Comparison of ENCODE assay signal across 8 cellular contexts in the genomic region with DNA sequence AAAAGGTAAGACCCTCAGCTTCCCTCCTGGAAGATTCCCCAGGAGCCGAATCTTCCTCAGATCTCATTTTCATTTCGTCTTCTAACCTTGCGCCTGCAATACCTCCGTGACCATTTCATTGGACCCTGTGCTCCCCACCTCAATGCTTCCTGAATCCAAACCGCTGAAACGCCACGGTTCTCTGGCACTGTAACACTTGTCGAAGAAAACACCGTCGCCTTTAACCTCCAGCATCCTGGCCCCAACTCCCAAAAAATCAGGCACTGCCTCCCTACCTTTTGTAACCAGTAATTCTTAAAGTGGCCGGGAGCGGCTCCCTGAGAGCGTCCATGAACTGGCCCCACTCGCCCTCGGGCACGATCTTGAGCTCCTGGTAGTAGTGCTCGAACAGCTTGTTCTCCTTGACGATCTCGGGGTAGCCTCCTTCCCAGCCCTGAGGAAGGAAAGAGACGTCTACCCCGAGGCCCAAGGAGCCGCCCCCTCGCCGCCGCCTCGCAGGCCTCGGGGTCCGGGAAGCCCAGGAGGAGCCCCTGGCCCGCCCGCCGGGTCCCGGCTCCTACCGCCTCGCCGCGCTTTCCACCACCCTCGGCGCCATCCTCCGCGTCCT. TPM values are rescaled to one million over a fixed set of nuclear protein-coding genes. Genes with fewer than 3 reads are reported as not detected.
DNase-seq lines count a peak whose midpoint lies in the region; ATAC-seq and TF ChIP-seq lines count a peak whose summit lies in the region.

No MANE protein-coding gene starts in this region.

- H3K4me3 Mint-ChIP-seq in WTC11: peak overlapping the region; percentile 94
- H3K4me3 Mint-ChIP-seq in glutamatergic neuron (ENCODE audit: unreplicated experiment): peak overlapping the region; percentile 98
- H3K4me3 Mint-ChIP-seq in progenitor cell of endocrine pancreas (ENCODE audit: low read depth): peak overlapping the region; percentile 92

- DNase-seq in G401 (ENCODE audit: low spot score) (peak; percentile 38), HL-60 (ENCODE audit: low read depth in 1 of 2, low spot score in 1 of 2) (peak in 1 of 2 experiments; percentile 28), WTC11 (ENCODE audit: low spot score) (no peak), glutamatergic neuron (no peak), progenitor cell of endocrine pancreas (ENCODE audit: low spot score, unreplicated experiment) (no peak), NCI-H526 treated with DMSO at 0.1 percent for 48 hours (lab: John Stamatoyannopoulos, UW) (no peak)
- DNase-seq in effector CD4-positive, alpha-beta T cell: no peak

- no peaks in the 10 kb centered on the region for H3K9me3 Mint-ChIP-seq in WTC11
- peaks cover 6% of the 10 kb centered on the region for H3K9me3 Mint-ChIP-seq in glutamatergic neuron (ENCODE audit: unreplicated experiment)
- H3K9me3 Mint-ChIP-seq in progenitor cell of endocrine pancreas (ENCODE audit: low read depth): no peaks in the 10 kb centered on the region

- H3K27me3 Mint-ChIP-seq in WTC11 (ENCODE audit: low read depth): no peaks in the 10 kb centered on the region
- H3K27me3 Mint-ChIP-seq in glutamatergic neuron (ENCODE audit: unreplicated experiment): peaks cover 9% of the 10 kb centered on the region
- H3K27me3 Mint-ChIP-seq in progenitor cell of endocrine pancreas: no peaks in the 10 kb centered on the region

- H3K27ac Mint-ChIP-seq in WTC11 (peak overlapping the region; percentile 86), glutamatergic neuron (ENCODE audit: unreplicated experiment) (peak overlapping the region; percentile 65), progenitor cell of endocrine pancreas (peak overlapping the region; percentile 100)

- ATAC-seq in GM21381 (IDR thresholded peaks at IDR 0.05; ENCODE audit: unreplicated experiment) (peak; percentile 25), WTC11 (peak; percentile 11)

- no peaks in the 10 kb centered on the region for H3K27me3 ChIP-seq in HL-60 (ENCODE audit: insufficient read depth, poor library complexity, severe bottlenecking)

- H3K36me3 Mint-ChIP-seq in WTC11 (peaks cover 41% of the 10 kb centered on the region), glutamatergic neuron (ENCODE audit: unreplicated experiment) (no peaks in the 10 kb centered on the region), progenitor cell of endocrine pancreas (ENCODE audit: insufficient read depth) (peaks cover 9% of the 10 kb centered on the region)

- H3K4me3 ChIP-seq in HL-60 (replicated peaks; ENCODE audit: insufficient read depth, low read length): peak overlapping the region; percentile 60

- POLR2A ChIA-PET in WTC11 (lab: Charles Lee): interaction anchor here (0.6 to 1.1 kb wide), 3 partner anchors 10 to 125 kb away, joined by 3 read pairs; no protein-coding TSS in a partner anchor

- H3K27ac ChIP-seq in HL-60 (replicated peaks): peak overlapping the region; percentile 99

- TF ChIP-seq CTCF in HL-60 (IDR thresholded peaks at IDR 0.05; ENCODE audit: insufficient read depth, low read length): no peak
- no peak for TF ChIP-seq CTCF in WTC11 (IDR thresholded peaks at IDR 0.05)
- no peak for TF ChIP-seq CTCF in glutamatergic neuron (IDR thresholded peaks at IDR 0.05; ENCODE audit: partially characterized antibody, unreplicated experiment)
- TF ChIP-seq CTCF in progenitor cell of endocrine pancreas (IDR thresholded peaks at IDR 0.05; ENCODE audit: unreplicated experiment): no peak

- in situ Hi-C loops in G401 (cut with HindIII; ENCODE audit: low sequenced_read_pairs): no loop called here

- peaks cover 16% of the 10 kb centered on the region for H3K4me1 Mint-ChIP-seq in WTC11
- H3K4me1 Mint-ChIP-seq in glutamatergic neuron (ENCODE audit: low read depth, unreplicated experiment): peaks cover 12% of the 10 kb centered on the region
- peaks cover 13% of the 10 kb centered on the region for H3K4me1 Mint-ChIP-seq in progenitor cell of endocrine pancreas (ENCODE audit: low read depth)

- CTCF ChIA-PET in WTC11 (lab: Charles Lee): interaction anchor here (1.0 to 2.1 kb wide), 2 partner anchors 96 to 113 kb away, joined by 5 to 7 read pairs; no protein-coding TSS in a partner anchor

TF ChIP-seq in WTC11, 78 proteins besides CTCF, POLR2A, EP300 and RAD21 (continues in another document):
- no peak for TF ChIP-seq FOXJ3 (CRISPR knock-in tag; IDR thresholded peaks at IDR 0.05; ENCODE audit: borderline replicate concordance)
- TF ChIP-seq SMAD4 (CRISPR knock-in tag; IDR thresholded peaks at IDR 0.05): no peak
- TF ChIP-seq, protein P1, sequence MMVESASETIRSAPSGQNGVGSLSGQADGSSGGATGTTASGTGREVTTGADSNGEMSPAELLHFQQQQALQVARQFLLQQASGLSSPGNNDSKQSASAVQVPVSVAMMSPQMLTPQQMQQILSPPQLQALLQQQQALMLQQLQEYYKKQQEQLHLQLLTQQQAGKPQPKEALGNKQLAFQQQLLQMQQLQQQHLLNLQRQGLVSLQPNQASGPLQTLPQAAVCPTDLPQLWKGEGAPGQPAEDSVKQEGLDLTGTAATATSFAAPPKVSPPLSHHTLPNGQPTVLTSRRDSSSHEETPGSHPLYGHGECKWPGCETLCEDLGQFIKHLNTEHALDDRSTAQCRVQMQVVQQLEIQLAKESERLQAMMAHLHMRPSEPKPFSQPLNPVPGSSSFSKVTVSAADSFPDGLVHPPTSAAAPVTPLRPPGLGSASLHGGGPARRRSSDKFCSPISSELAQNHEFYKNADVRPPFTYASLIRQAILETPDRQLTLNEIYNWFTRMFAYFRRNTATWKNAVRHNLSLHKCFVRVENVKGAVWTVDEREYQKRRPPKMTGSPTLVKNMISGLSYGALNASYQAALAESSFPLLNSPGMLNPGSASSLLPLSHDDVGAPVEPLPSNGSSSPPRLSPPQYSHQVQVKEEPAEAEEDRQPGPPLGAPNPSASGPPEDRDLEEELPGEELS (CRISPR knock-in tag; IDR thresholded peaks at IDR 0.05): no peak
- TF ChIP-seq, protein P2, sequence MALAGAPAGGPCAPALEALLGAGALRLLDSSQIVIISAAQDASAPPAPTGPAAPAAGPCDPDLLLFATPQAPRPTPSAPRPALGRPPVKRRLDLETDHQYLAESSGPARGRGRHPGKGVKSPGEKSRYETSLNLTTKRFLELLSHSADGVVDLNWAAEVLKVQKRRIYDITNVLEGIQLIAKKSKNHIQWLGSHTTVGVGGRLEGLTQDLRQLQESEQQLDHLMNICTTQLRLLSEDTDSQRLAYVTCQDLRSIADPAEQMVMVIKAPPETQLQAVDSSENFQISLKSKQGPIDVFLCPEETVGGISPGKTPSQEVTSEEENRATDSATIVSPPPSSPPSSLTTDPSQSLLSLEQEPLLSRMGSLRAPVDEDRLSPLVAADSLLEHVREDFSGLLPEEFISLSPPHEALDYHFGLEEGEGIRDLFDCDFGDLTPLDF (CRISPR knock-in tag; IDR thresholded peaks at IDR 0.05): no peak
- no peak for TF ChIP-seq GABPB1 (CRISPR knock-in tag; IDR thresholded peaks at IDR 0.05)
- TF ChIP-seq, protein P3, sequence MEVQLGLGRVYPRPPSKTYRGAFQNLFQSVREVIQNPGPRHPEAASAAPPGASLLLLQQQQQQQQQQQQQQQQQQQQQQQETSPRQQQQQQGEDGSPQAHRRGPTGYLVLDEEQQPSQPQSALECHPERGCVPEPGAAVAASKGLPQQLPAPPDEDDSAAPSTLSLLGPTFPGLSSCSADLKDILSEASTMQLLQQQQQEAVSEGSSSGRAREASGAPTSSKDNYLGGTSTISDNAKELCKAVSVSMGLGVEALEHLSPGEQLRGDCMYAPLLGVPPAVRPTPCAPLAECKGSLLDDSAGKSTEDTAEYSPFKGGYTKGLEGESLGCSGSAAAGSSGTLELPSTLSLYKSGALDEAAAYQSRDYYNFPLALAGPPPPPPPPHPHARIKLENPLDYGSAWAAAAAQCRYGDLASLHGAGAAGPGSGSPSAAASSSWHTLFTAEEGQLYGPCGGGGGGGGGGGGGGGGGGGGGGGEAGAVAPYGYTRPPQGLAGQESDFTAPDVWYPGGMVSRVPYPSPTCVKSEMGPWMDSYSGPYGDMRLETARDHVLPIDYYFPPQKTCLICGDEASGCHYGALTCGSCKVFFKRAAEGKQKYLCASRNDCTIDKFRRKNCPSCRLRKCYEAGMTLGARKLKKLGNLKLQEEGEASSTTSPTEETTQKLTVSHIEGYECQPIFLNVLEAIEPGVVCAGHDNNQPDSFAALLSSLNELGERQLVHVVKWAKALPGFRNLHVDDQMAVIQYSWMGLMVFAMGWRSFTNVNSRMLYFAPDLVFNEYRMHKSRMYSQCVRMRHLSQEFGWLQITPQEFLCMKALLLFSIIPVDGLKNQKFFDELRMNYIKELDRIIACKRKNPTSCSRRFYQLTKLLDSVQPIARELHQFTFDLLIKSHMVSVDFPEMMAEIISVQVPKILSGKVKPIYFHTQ (CRISPR knock-in tag; IDR thresholded peaks at IDR 0.05): no peak
- TF ChIP-seq ESRRA (CRISPR knock-in tag; IDR thresholded peaks at IDR 0.05; ENCODE audit: borderline replicate concordance): no peak
- no peak for TF ChIP-seq ZNF219 (CRISPR knock-in tag; IDR thresholded peaks at IDR 0.05; ENCODE audit: borderline replicate concordance)
- TF ChIP-seq, protein P4, sequence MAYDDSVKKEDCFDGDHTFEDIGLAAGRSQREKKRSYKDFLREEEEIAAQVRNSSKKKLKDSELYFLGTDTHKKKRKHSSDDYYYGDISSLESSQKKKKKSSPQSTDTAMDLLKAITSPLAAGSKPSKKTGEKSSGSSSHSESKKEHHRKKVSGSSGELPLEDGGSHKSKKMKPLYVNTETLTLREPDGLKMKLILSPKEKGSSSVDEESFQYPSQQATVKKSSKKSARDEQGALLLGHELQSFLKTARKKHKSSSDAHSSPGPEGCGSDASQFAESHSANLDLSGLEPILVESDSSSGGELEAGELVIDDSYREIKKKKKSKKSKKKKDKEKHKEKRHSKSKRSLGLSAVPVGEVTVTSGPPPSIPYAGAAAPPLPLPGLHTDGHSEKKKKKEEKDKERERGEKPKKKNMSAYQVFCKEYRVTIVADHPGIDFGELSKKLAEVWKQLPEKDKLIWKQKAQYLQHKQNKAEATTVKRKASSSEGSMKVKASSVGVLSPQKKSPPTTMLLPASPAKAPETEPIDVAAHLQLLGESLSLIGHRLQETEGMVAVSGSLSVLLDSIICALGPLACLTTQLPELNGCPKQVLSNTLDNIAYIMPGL (CRISPR knock-in tag; IDR thresholded peaks at IDR 0.05): no peak
- TF ChIP-seq FOXK1 (CRISPR knock-in tag; IDR thresholded peaks at IDR 0.05): no peak
- TF ChIP-seq JUN (CRISPR knock-in tag; IDR thresholded peaks at IDR 0.05): no peak

RNA-seq across cellular contexts. Expression of a gene that starts 0.4 kb away (rescaled TPM):
- total RNA-seq in G401 (2014; rRNA removed; shearing (Covaris generic)): 46.6 and 65.0 TPM in 2 replicates
- 73.3 to 88.4 TPM (median 74.9 TPM) in 3 replicates for total RNA-seq in WTC11 (2021)
- 60.3 TPM for total RNA-seq in glutamatergic neuron (ENCODE audit: unreplicated experiment)
- total RNA-seq in progenitor cell of endocrine pancreas: 61.3 and 67.5 TPM in 2 replicates

RNA-seq across cellular contexts. Expression of a gene that starts 0.8 kb away (rescaled TPM):
- 15.4 and 40.9 TPM in 2 replicates for total RNA-seq in G401 (2014; rRNA removed; shearing (Covaris generic))
- 36.9 to 42.6 TPM (median 41.6 TPM) in 3 replicates for total RNA-seq in WTC11 (2021)
- 47.2 TPM for total RNA-seq in glutamatergic neuron (ENCODE audit: unreplicated experiment)
- 22.2 and 24.8 TPM in 2 replicates for total RNA-seq in progenitor cell of endocrine pancreas
